10 cellular contexts compared by ENCODE assay signal in genomic region chr19:3096267-3096901, GRCh38. TPM values are rescaled to one million over a fixed set of nuclear protein-coding genes. Genes with fewer than 3 reads are reported as not detected.
DNase-seq lines count a peak whose midpoint lies in the region; ATAC-seq, FAIRE-seq and TF ChIP-seq lines count a peak whose summit lies in the region.
"Had no signal": no experiment of that assay in that cellular context is flagged by ENCODE, and none has a peak within 500 bp of the region (broad histone marks: within the 10 kb centered on the region; RNA-seq: fewer than 3 reads in every experiment).

No MANE protein-coding gene starts in this region.

- peak overlapping the region; percentile 77 for H3K4ac ChIP-seq in trophoblast cell (ENCODE audit: low read depth, low read length)

- no peaks in the 10 kb centered on the region for H3K9me3 Mint-ChIP-seq in CD4-positive, alpha-beta T cell

- H3K36me3 Mint-ChIP-seq in CD4-positive, alpha-beta T cell (ENCODE audit: low read depth): no peaks in the 10 kb centered on the region

- H4K12ac ChIP-seq in trophoblast cell (ENCODE audit: low read depth, low read length): no peak overlapping the region

- CTCF ChIA-PET in CD4-positive, alpha-beta T cell (lab: Charles Lee): interaction anchor here (0.9 to 2.2 kb wide), 4 partner anchors 7 to 146 kb away, joined by 3 to 8 read pairs (median 4); no protein-coding TSS in a partner anchor

- H3K4me1 Mint-ChIP-seq in CD4-positive, alpha-beta T cell (ENCODE audit: low read depth): peaks cover 32% of the 10 kb centered on the region

- no CpG with 5 or more reads among the region's 25 CpGs for WGBS in trophoblast cell (ENCODE audit: extremely low coverage, insufficient coverage, insufficient read length)

- H2BK120ac ChIP-seq in trophoblast cell (ENCODE audit: insufficient read depth, low read length, poor library complexity): no peak overlapping the region

- H4K91ac ChIP-seq in trophoblast cell (ENCODE audit: low read depth, low read length): no peak overlapping the region

- H3K79me1 ChIP-seq in trophoblast cell (ENCODE audit: low read length): peaks cover 7% of the 10 kb centered on the region

- DNase-seq in CD4-positive, alpha-beta T cell: no peak
- DNase-seq in RWPE2 (ENCODE audit: low spot score): peak; percentile 56
- no peak for DNase-seq in fibroblast of the aortic adventitia (ENCODE audit: low read depth)
- DNase-seq in trophoblast cell: peak in 1 of 2 donors; percentile 39
- DNase-seq in NCI-H1417 (lab: John Stamatoyannopoulos, UW): no peak
- no peak for DNase-seq in GF-D8 (lab: John Stamatoyannopoulos, UW)
- no peak for DNase-seq in NCI-H1092 (lab: John Stamatoyannopoulos, UW)
- no peak for DNase-seq in HTR-8/SVneo (ENCODE audit: insufficient read length, low spot score)
- DNase-seq: RPMI8226 had no signal

- H3K27me3 ChIP-seq in CD4-positive, alpha-beta T cell (ENCODE audit: control insufficient read depth, insufficient read depth, low read length): peaks cover 3% of the 10 kb centered on the region
- no peaks in the 10 kb centered on the region for H3K27me3 ChIP-seq in RWPE2 (ENCODE audit: insufficient read depth, poor library complexity, severe bottlenecking)
- no peaks in the 10 kb centered on the region for H3K27me3 ChIP-seq in trophoblast cell (ENCODE audit: insufficient read depth, low read length)

- intact Hi-C loops in CD4-positive, alpha-beta T cell (cut with DNase I, micrococcal nuclease): no loop called here

- no peak overlapping the region for H2AFZ ChIP-seq in trophoblast cell (ENCODE audit: insufficient read depth, low read length, poor library complexity)

- H3K4me2 ChIP-seq in trophoblast cell (ENCODE audit: low read length): peak overlapping the region; percentile 94

- H3K9me3 ChIP-seq in CD4-positive, alpha-beta T cell (ENCODE audit: control insufficient read depth, low read length): no peaks in the 10 kb centered on the region
- no peaks in the 10 kb centered on the region for H3K9me3 ChIP-seq in RWPE2 (ENCODE audit: severe bottlenecking)
- peaks cover 3% of the 10 kb centered on the region for H3K9me3 ChIP-seq in trophoblast cell (ENCODE audit: insufficient read depth, low read depth, low read length)

- no peak overlapping the region for H3K9ac ChIP-seq in trophoblast cell (ENCODE audit: low read length)

- H3K79me2 ChIP-seq in trophoblast cell (ENCODE audit: control insufficient read depth, insufficient read depth, low read length, poor library complexity): peaks cover 39% of the 10 kb centered on the region

- no peak overlapping the region for H3K14ac ChIP-seq in trophoblast cell (ENCODE audit: low read length)

- H3K4me3 ChIP-seq in RWPE2 (ENCODE audit: severe bottlenecking) (peak overlapping the region; percentile 87), fibroblast of the aortic adventitia (ENCODE audit: low read depth, low read length) (peak overlapping the region; percentile 89), trophoblast cell (ENCODE audit: low read depth, low read length) (no peak overlapping the region)

- peak overlapping the region; percentile 94 for H3K4me3 Mint-ChIP-seq in CD4-positive, alpha-beta T cell

- H3K36me3 ChIP-seq in RWPE2 (ENCODE audit: low read depth) (no peaks in the 10 kb centered on the region), trophoblast cell (ENCODE audit: control insufficient read depth in 1 of 2, insufficient read depth in 2 of 2, low read length in 2 of 2) (peaks cover 0 to 5% of the 10 kb centered on the region in 2 experiments)

- H4K8ac ChIP-seq in trophoblast cell (ENCODE audit: low read depth, low read length): no peak overlapping the region

- peak overlapping the region; percentile 86 for H3K27ac Mint-ChIP-seq in CD4-positive, alpha-beta T cell

- no peak overlapping the region for H2BK12ac ChIP-seq in trophoblast cell (ENCODE audit: low read length)

- no peak overlapping the region for H3K23ac ChIP-seq in trophoblast cell (ENCODE audit: low read length)

- peak overlapping the region; percentile 27 for H3K18ac ChIP-seq in trophoblast cell (ENCODE audit: low read length)

- no peak for TF ChIP-seq CTCF in CD4-positive, alpha-beta T cell (IDR thresholded peaks at IDR 0.05)
- TF ChIP-seq CTCF in RWPE2 (IDR thresholded peaks at IDR 0.05; ENCODE audit: poor library complexity, severe bottlenecking) (no peak), fibroblast of the aortic adventitia (IDR thresholded peaks at IDR 0.05; ENCODE audit: insufficient read depth, low read length) (no peak)

- POLR2A ChIA-PET in CD4-positive, alpha-beta T cell (lab: Charles Lee): interaction anchor here (0.5 to 1.1 kb wide), 3 partner anchors 34 to 146 kb away, joined by 3 to 4 read pairs (median 3); partner anchors contain the start of gene TLE5

- no peak overlapping the region for H2BK5ac ChIP-seq in trophoblast cell (ENCODE audit: low read depth, low read length, poor library complexity)

- H3K27ac ChIP-seq in CD4-positive, alpha-beta T cell (ENCODE audit: low read depth, low read length): no peak overlapping the region
- H3K27ac ChIP-seq in RWPE2 (ENCODE audit: poor library complexity, severe bottlenecking) (no peak overlapping the region), trophoblast cell (ENCODE audit: low read depth, low read length) (no peak overlapping the region)

- H3K27me3 Mint-ChIP-seq in CD4-positive, alpha-beta T cell: peaks cover 18% of the 10 kb centered on the region

- H3K4me1 ChIP-seq in RWPE2 (ENCODE audit: insufficient read depth, poor library complexity, severe bottlenecking): peaks cover 17% of the 10 kb centered on the region
- H3K4me1 ChIP-seq in trophoblast cell (ENCODE audit: control insufficient read depth in 1 of 2, insufficient read depth in 2 of 2, low read length in 2 of 2): peaks cover 9 to 15% of the 10 kb centered on the region in 2 experiments

- no peak overlapping the region for H2AK5ac ChIP-seq in trophoblast cell (ENCODE audit: low read length)

- FAIRE-seq in HTR-8/SVneo (lab: Jason Lieb, UNC): no peak
- FAIRE-seq: bronchial epithelial cell had no signal

- peak; percentile 7 for ATAC-seq in CD4-positive, alpha-beta T cell (ENCODE audit: poor library complexity)
- no peak for ATAC-seq in RWPE2 (ENCODE audit: low read depth)

RNA-seq across cellular contexts. Expression of gene GNA11, which starts 2.2 kb away (rescaled TPM):
- total RNA-seq in CD4-positive, alpha-beta T cell: 1 to 10 TPM; 2.6 to 3.4 TPM
- 35.1 and 65.4 TPM in 2 replicates for total RNA-seq in fibroblast of the aortic adventitia (ENCODE audit: low replicate concordance)
- polyA plus RNA-seq in trophoblast cell (2013): 41.4 and 43.4 TPM in 2 replicates

RNA-seq across cellular contexts. Expression of gene TLE5, which starts 34.1 kb away (rescaled TPM):
- 100 to 1,000 TPM; 722 to 793 TPM for total RNA-seq in CD4-positive, alpha-beta T cell
- 42.2 and 232 TPM in 2 replicates for total RNA-seq in fibroblast of the aortic adventitia (ENCODE audit: low replicate concordance)
- 183 and 188 TPM in 2 replicates for polyA plus RNA-seq in trophoblast cell (2013)

RNA-seq across cellular contexts. Expression of gene GNA15, which starts 39.4 kb away (rescaled TPM):
- total RNA-seq in CD4-positive, alpha-beta T cell: 10 to 100 TPM; 12.1 to 14.9 TPM
- total RNA-seq in fibroblast of the aortic adventitia (ENCODE audit: low replicate concordance): not detected in 2 replicates
- 0.03 TPM in 1 of 2 replicates, not detected in the other for polyA plus RNA-seq in trophoblast cell (2013)

Comparison
In these comparisons a context has a peak if more than half of its experiments do, and no peak if none do; other contexts are left out.
1. RNA of gene GNA15, which starts 39.4 kb away (total RNA-seq): 12.1 to 14.9 TPM in CD4-positive, alpha-beta T cell; not detected in fibroblast of the aortic adventitia; every median in the first group is over 10 times any median in the second.